12 cellular contexts compared by ENCODE assay signal in the genomic region with DNA sequence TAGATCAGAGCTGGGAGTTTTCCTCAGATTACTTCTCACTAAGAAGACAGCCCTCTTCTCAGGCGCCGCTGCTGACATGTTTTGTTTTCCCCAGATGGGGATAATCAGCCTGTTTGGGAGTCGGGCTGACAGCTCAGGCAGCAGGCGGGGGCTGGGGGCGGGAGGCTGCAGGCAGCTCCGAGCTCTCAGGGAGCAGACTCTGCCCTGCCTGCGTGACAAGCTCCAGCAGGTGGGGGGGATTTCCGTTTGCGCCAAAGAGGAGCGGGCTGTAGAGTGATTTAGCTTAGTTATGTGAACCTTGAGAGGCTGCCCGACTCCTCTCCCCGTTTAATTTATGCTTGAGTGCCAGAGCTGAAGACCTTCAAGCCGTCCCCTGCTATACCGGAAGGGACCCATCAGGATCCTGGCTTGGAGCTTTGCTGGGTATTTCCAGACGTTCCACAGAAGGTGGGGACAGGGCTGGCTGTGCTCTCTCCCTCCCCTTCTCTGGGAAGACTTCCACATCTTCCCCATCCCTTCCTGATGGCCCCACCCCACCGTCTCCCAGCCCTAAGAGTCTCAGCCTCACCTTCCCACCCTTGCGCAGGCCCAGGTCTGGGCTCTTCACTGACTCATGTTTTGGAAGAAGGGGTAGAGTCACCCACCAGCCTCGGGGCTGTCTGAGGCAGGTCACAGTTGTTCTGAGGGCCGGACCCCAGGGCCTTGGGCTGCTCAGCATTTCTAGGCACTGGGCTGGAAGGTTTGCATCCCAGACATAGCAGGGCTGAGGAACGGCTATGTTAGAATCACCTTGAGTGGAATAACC. TPM values are rescaled to one million over a fixed set of nuclear protein-coding genes. Genes with fewer than 3 reads are reported as not detected.
DNase-seq lines count a peak whose midpoint lies in the region; ATAC-seq lines count a peak whose summit lies in the region.
"Had no signal": no experiment of that assay in that cellular context is flagged by ENCODE, and none has a peak within 500 bp of the region (broad histone marks: within the 10 kb centered on the region; RNA-seq: fewer than 3 reads in every experiment).

No MANE protein-coding gene starts in this region.

- no peak overlapping the region for H3K4me3 Mint-ChIP-seq in activated naive CD8-positive, alpha-beta T cell treated with anti-CD3 and anti-CD28 coated beads for 36 hours
- H3K4me3 Mint-ChIP-seq: IgD-negative memory B cell, type B pancreatic cell had no signal

- ATAC-seq in GM19455 (IDR thresholded peaks at IDR 0.05; ENCODE audit: unreplicated experiment) = no peak
- ATAC-seq: A549 had no signal

- DNase-seq in NCI-H510A treated with DMSO at 0.1 percent for 48 hours (lab: John Stamatoyannopoulos, UW) = peak; percentile 8
- no peak for DNase-seq in NCI-H510A (lab: John Stamatoyannopoulos, UW)
- DNase-seq in activated naive CD8-positive, alpha-beta T cell treated with anti-CD3 and anti-CD28 coated beads for 36 hours = peak; percentile 22
- peak; percentile 81 for DNase-seq in iPS-NIHi7 (ENCODE audit: extremely low spot score)
- no peak for DNase-seq in AG08396 (ENCODE audit: low spot score)
- no peak for DNase-seq in NOMO-1 treated with DMSO at 0.1 percent for 48 hours (lab: John Stamatoyannopoulos, UW; ENCODE audit: unreplicated experiment)
- DNase-seq: small intestine had no signal

- peaks cover 2% of the 10 kb centered on the region for H3K36me3 Mint-ChIP-seq in activated naive CD8-positive, alpha-beta T cell treated with anti-CD3 and anti-CD28 coated beads for 36 hours
- H3K36me3 Mint-ChIP-seq: IgD-negative memory B cell, type B pancreatic cell had no signal

- H3K27ac Mint-ChIP-seq in activated naive CD8-positive, alpha-beta T cell treated with anti-CD3 and anti-CD28 coated beads for 36 hours = no peak overlapping the region
- H3K27ac Mint-ChIP-seq: IgD-negative memory B cell, type B pancreatic cell had no signal

- H3K27me3 Mint-ChIP-seq in activated naive CD8-positive, alpha-beta T cell treated with anti-CD3 and anti-CD28 coated beads for 36 hours = peaks cover 5% of the 10 kb centered on the region

- H3K4me1 Mint-ChIP-seq in activated naive CD8-positive, alpha-beta T cell treated with anti-CD3 and anti-CD28 coated beads for 36 hours = peaks cover 27% of the 10 kb centered on the region

- peak overlapping the region; percentile 69 for H3K27ac ChIP-seq in temporal lobe (ENCODE audit: low read depth, low read length)
- H3K27ac ChIP-seq: A549 had no signal

- H3K9me3 Mint-ChIP-seq in activated naive CD8-positive, alpha-beta T cell treated with anti-CD3 and anti-CD28 coated beads for 36 hours = peaks cover 14% of the 10 kb centered on the region
- H3K9me3 Mint-ChIP-seq: type B pancreatic cell had no signal

RNA-seq across cellular contexts. Expression of gene ADCYAP1R1, which starts 24.7 kb away (rescaled TPM):
- not detected for total RNA-seq in activated naive CD8-positive, alpha-beta T cell treated with anti-CD3 and anti-CD28 coated beads for 36 hours
- total RNA-seq in temporal lobe = 62.0 TPM

Comparison
In these comparisons a context has a peak if more than half of its experiments do, and no peak if none do; other contexts are left out.
1. DNase-seq: peak in NCI-H510A treated with DMSO at 0.1 percent for 48 hours (single experiment), activated naive CD8-positive, alpha-beta T cell treated with anti-CD3 and anti-CD28 coated beads for 36 hours (single experiment) and iPS-NIHi7 (single experiment); none in NCI-H510A (single experiment), AG08396 (single experiment) and NOMO-1 treated with DMSO at 0.1 percent for 48 hours (single experiment).
2. RNA of gene ADCYAP1R1, which starts 24.7 kb away (total RNA-seq): 62.0 TPM in temporal lobe (single experiment); not detected in activated naive CD8-positive, alpha-beta T cell treated with anti-CD3 and anti-CD28 coated beads for 36 hours; every median in the first group is over 10 times any median in the second.